ENCODE assay signal across 8 cellular contexts in genomic region chr19:47514869-47515588, GRCh38. TPM values are rescaled to one million over a fixed set of nuclear protein-coding genes. Genes with fewer than 3 reads are reported as not detected.
DNase-seq lines count a peak whose midpoint lies in the region; ATAC-seq, FAIRE-seq and TF ChIP-seq lines count a peak whose summit lies in the region.

NAPA (minus strand) TSS chr19:47515063; CDS start chr19:47514940, 123 bp downstream.

- peak; percentile 90 for ATAC-seq in HG02798 (IDR thresholded peaks at IDR 0.05; ENCODE audit: poor library complexity, unreplicated experiment)
- peak; percentile 98 for ATAC-seq in Right ventricle myocardium superior (ENCODE audit: poor library complexity)
- peak; percentile 89 to 94 (median 90) for ATAC-seq in pancreas

- no peaks in the 10 kb centered on the region for H3K27me3 ChIP-seq in adipocyte (replicated peaks; ENCODE audit: control insufficient read depth, insufficient read depth, low read length)
- H3K27me3 ChIP-seq in pancreas, result no peaks in the 10 kb centered on the region
- H3K27me3 ChIP-seq in tibial artery, result no peaks in the 10 kb centered on the region

- H3K4me3 ChIP-seq in GM12875 (ENCODE audit: low read depth, low read length) (peak within 1 kb of the TSS; percentile 87), adipocyte (ENCODE audit: low read length) (peak within 1 kb of the TSS; percentile 100), pancreas (peak within 1 kb of the TSS; percentile 80 to 95 (median 92)), tibial artery (peak within 1 kb of the TSS; percentile 73 to 93)

- H3K27ac ChIP-seq in pancreas, result peak within 1 kb of the TSS; percentile 92 to 97 (median 94)
- peak within 1 kb of the TSS; percentile 86 to 97 for H3K27ac ChIP-seq in tibial artery

- TF ChIP-seq CTCF in GM12875 (IDR thresholded peaks at IDR 0.05; ENCODE audit: borderline replicate concordance, insufficient read depth, low read depth, low read length) (no peak), pancreas (IDR thresholded peaks at IDR 0.05) (no peak), tibial artery (IDR thresholded peaks at IDR 0.05) (no peak)

- 0 to 1% methylated on average over 69 to 78 of the region's 78 CpGs for WGBS in pancreas, 2 donors

- H3K9ac ChIP-seq in adipocyte (ENCODE audit: low read length), result peak within 1 kb of the TSS; percentile 100

- DNase-seq in NCI-H1436 (lab: John Stamatoyannopoulos, UW) (peak; percentile 100), T follicular helper cell (ENCODE audit: low read depth) (peak; percentile 100), adipocyte (ENCODE audit: low read depth) (peak; percentile 100), Right ventricle myocardium superior (peak; percentile 100), pancreas (peak; percentile 99 to 100 (median 100)), tibial artery (peak; percentile 100)

- no peaks in the 10 kb centered on the region for H3K9me3 ChIP-seq in adipocyte (ENCODE audit: control insufficient read depth, low read length)
- H3K9me3 ChIP-seq in pancreas, result no peaks in the 10 kb centered on the region
- H3K9me3 ChIP-seq in tibial artery, result no peaks in the 10 kb centered on the region

- FAIRE-seq in pancreas (lab: Jason Lieb, UNC), result peak; percentile 97

- H3K4me1 ChIP-seq in adipocyte (ENCODE audit: control insufficient read depth, insufficient read depth, low read length), result peaks cover 40% of the 10 kb centered on the region
- H3K4me1 ChIP-seq in pancreas, result peaks cover 19 to 30% (median 29%) of the 10 kb centered on the region in 3 donors
- H3K4me1 ChIP-seq in tibial artery, result peaks cover 14 to 48% (median 40%) of the 10 kb centered on the region in 4 donors

- intact Hi-C loops in Right ventricle myocardium superior (cut with DNase I), result loop anchor here (2.0 to 5.0 kb wide), 2 partner anchors 78 to 86 kb away; no protein-coding TSS in a partner anchor
- intact Hi-C loops in pancreas (cut with DNase I), result loop anchor here in 2 of 3 donors (5.0 to 10.0 kb wide), 3 partner anchors 78 to 182 kb away; no protein-coding TSS in a partner anchor
- intact Hi-C loops in tibial artery (cut with DNase I; ENCODE audit: low total_unique reads), result loop anchor here (2.0 to 10.0 kb wide), 4 partner anchors 43 to 180 kb away; partner anchors contain the start of gene SLC8A2

- H3K36me3 ChIP-seq in adipocyte (ENCODE audit: control insufficient read depth, insufficient read depth, low read length, severe bottlenecking), result no peaks in the 10 kb centered on the region
- H3K36me3 ChIP-seq in pancreas, result no peaks in the 10 kb centered on the region
- H3K36me3 ChIP-seq in tibial artery, result no peaks in the 10 kb centered on the region

RNA-seq across cellular contexts. Expression of gene NAPA, which starts in this region (rescaled TPM):
- total RNA-seq in Right ventricle myocardium superior (113 TPM), pancreas (10 to 100 TPM; 47.2 to 63.5 (median 53.2) TPM)
- polyA plus RNA-seq in pancreas, result 100 to 1,000 TPM in 1 of 2 donors, 10 to 100 TPM in 1; 77.2 to 121 TPM

Comparison
In these comparisons a context has a peak if more than half of its experiments do, and no peak if none do; other contexts are left out.
1. Peak in every context shown above with its lines: DNase-seq, ATAC-seq, H3K4me3 ChIP-seq and H3K27ac ChIP-seq.